ENCODE assay signal across 8 cellular contexts in genomic region chr1:150365945-150366344, GRCh38. TPM values are rescaled to one million over a fixed set of nuclear protein-coding genes. Genes with fewer than 3 reads are reported as not detected.
DNase-seq lines count a peak whose midpoint lies in the region; ATAC-seq, FAIRE-seq and TF ChIP-seq lines count a peak whose summit lies in the region.

No MANE protein-coding gene starts in this region.

- H3K4me1 ChIP-seq in DND-41 (ENCODE audit: insufficient read depth, low read length) (peaks cover 39% of the 10 kb centered on the region), GM12878 (ENCODE audit: control insufficient read depth, insufficient read depth, low read length) (peaks cover 5% of the 10 kb centered on the region)

- H3K9ac ChIP-seq in DND-41 (ENCODE audit: low read depth, low read length) (peak overlapping the region; percentile 87), GM12878 (ENCODE audit: control insufficient read depth, insufficient read depth, low read length) (peak overlapping the region; percentile 93)

- H4K20me1 ChIP-seq in DND-41 (ENCODE audit: insufficient read depth, low read length), result peaks cover 11% of the 10 kb centered on the region; the same call in 1 of the 2 replicates
- H4K20me1 ChIP-seq in GM12878 (ENCODE audit: control insufficient read depth, insufficient read depth), result no peaks in the 10 kb centered on the region

- in situ Hi-C loops in GM12878 (cut with MboI), result no loop called here

- FAIRE-seq in GM12878 (lab: Jason Lieb, UNC), result no peak

- POLR2A ChIA-PET in GM12878 (lab: Charles Lee), result interaction anchor here (0.5 to 1.7 kb wide), 4 partner anchors 16 to 247 kb away, joined by 3 to 4 read pairs (median 4); partner anchors contain the start of gene FALEC

- BruUV-seq in GM12878 (replicated peaks; lab: Mats Ljungman, UMichigan), result no TSS peak

- RAD21 ChIA-PET in GM12878 (lab: Charles Lee; ENCODE audit: unreplicated experiment), result no interaction called here

- peak overlapping the region; percentile 96 for H3K4me3 Mint-ChIP-seq in memory B cell

- H3K27ac Mint-ChIP-seq in memory B cell, result peak overlapping the region; percentile 98

- ATAC-seq in DND-41 (ENCODE audit: insufficient read depth, low read depth), result no peak
- ATAC-seq in GM12878, result no peak
- ATAC-seq in memory B cell (ENCODE audit: low read depth), result no peak
- no peak for ATAC-seq in GM19397 (IDR thresholded peaks at IDR 0.05; ENCODE audit: unreplicated experiment)
- no peak for ATAC-seq in GM18519 (IDR thresholded peaks at IDR 0.05; ENCODE audit: low FRiP score, unreplicated experiment)

- H3K4me1 Mint-ChIP-seq in memory B cell, result peaks cover 20% of the 10 kb centered on the region

- H3K9me3 Mint-ChIP-seq in memory B cell, result no peaks in the 10 kb centered on the region

- H3K4me2 ChIP-seq in DND-41 (ENCODE audit: insufficient read depth, low read length), result peak overlapping the region; percentile 70
- H3K4me2 ChIP-seq in GM12878 (ENCODE audit: control insufficient read depth, insufficient read depth), result peak overlapping the region; percentile 67

- H3K9me3 ChIP-seq in DND-41 (ENCODE audit: insufficient read depth, low read length, severe bottlenecking), result no peaks in the 10 kb centered on the region
- no peaks in the 10 kb centered on the region for H3K9me3 ChIP-seq in GM12878 (replicated peaks; ENCODE audit: control insufficient read depth, insufficient read depth, low read length)

- peaks cover 8% of the 10 kb centered on the region for H3K36me3 Mint-ChIP-seq in memory B cell

- DNase-seq in DND-41, result peak; percentile 24
- DNase-seq in LNCaP clone FGC (ENCODE audit: low read depth), result no peak
- DNase-seq in GM12878 (ENCODE audit: low read depth, low spot score), result no peak
- no peak for DNase-seq in memory B cell (ENCODE audit: low spot score in 2 of 2)
- no peak for DNase-seq in NCI-H187 (lab: John Stamatoyannopoulos, UW)
- DNase-seq in NCI-H128 (lab: John Stamatoyannopoulos, UW; ENCODE audit: unreplicated experiment), result no peak

- H3K36me3 ChIP-seq in DND-41 (ENCODE audit: insufficient read depth, low read length), result no peaks in the 10 kb centered on the region; the same call in 1 of the 2 replicates
- no peaks in the 10 kb centered on the region for H3K36me3 ChIP-seq in GM12878 (ENCODE audit: control insufficient read depth in 2 of 2, insufficient read depth in 2 of 2, low read length in 1 of 2)

- H3K27ac ChIP-seq in DND-41 (ENCODE audit: low read length) (peak overlapping the region; percentile 88), GM12878 (ENCODE audit: control insufficient read depth, insufficient read depth) (peak overlapping the region; percentile 94)

- WGBS in GM12878 (ENCODE audit: insufficient coverage, insufficient replicate concordance, low lambda C conversion rate, missing lambda C conversion rate), result 0% methylated on average over 4 of the region's 4 CpGs

- no peak for TF ChIP-seq RAD21 in GM12878 (IDR thresholded peaks at IDR 0.05; ENCODE audit: insufficient read depth, low read depth, low read length)

- no peaks in the 10 kb centered on the region for H3K27me3 ChIP-seq in DND-41 (ENCODE audit: insufficient read depth, low read length, poor library complexity)
- no peaks in the 10 kb centered on the region for H3K27me3 ChIP-seq in GM12878 (replicated peaks in 1 of 2; ENCODE audit: control insufficient read depth in 2 of 2, insufficient read depth in 2 of 2, low read length in 1 of 2)

- H3K79me2 ChIP-seq in DND-41 (ENCODE audit: insufficient read depth, low read length) (peaks cover 70% of the 10 kb centered on the region), GM12878 (ENCODE audit: control insufficient read depth, insufficient read depth, low read length) (peaks cover 64% of the 10 kb centered on the region)

- peak overlapping the region; percentile 53 to 65 for H3K4me3 ChIP-seq in DND-41 (ENCODE audit: low read depth in 1 of 2, low read length in 2 of 2)
- peak overlapping the region; percentile 88 for H3K4me3 ChIP-seq in LNCaP clone FGC (ENCODE audit: low read depth, low read length)
- H3K4me3 ChIP-seq in GM12878, result peak overlapping the region; percentile 69

- TF ChIP-seq EP300 in GM12878 (IDR thresholded peaks at IDR 0.05; ENCODE audit: borderline replicate concordance in 1 of 2, control insufficient read depth in 1 of 2, low read depth in 2 of 2, low read length in 2 of 2), result no peak

- no peak for TF ChIP-seq POLR2A in GM12878 (IDR thresholded peaks at IDR 0.05; ENCODE audit: low read depth, low read length)

- CTCF ChIA-PET in GM12878 (lab: Yijun Ruan, JAX), result no interaction called here

- intact Hi-C loops in GM12878 (cut with micrococcal nuclease; ENCODE audit: unreplicated experiment), result loop anchor here (10.0 kb wide), 1 partner anchor 131 kb away; the partner anchor contains the start of gene ANP32E

- no peaks in the 10 kb centered on the region for H3K27me3 Mint-ChIP-seq in memory B cell

- TF ChIP-seq CTCF in DND-41 (IDR thresholded peaks at IDR 0.05; ENCODE audit: borderline replicate concordance, extremely low read depth, low read length, poor library complexity, severe bottlenecking) (no peak), LNCaP clone FGC (IDR thresholded peaks at IDR 0.05; ENCODE audit: control insufficient read depth, extremely low read depth, insufficient read depth) (no peak), GM12878 (IDR thresholded peaks at IDR 0.05 in 2 of 3, conservative IDR thresholded peaks at IDR 0.05 in 1 of 3; ENCODE audit: control insufficient read depth in 2 of 3, extremely low read depth in 1 of 3, insufficient read depth in 1 of 3, low read depth in 3 of 3, low read length in 3 of 3) (no peak)

- SMC1A ChIA-PET in GM12878 (lab: Charles Lee; ENCODE audit: uncharacterized antibody, unreplicated experiment), result no interaction called here

- H2AFZ ChIP-seq in DND-41 (ENCODE audit: low read depth, low read length) (peak overlapping the region; percentile 82), GM12878 (ENCODE audit: control insufficient read depth, low read depth, low read length) (0 out of 2 replicates have a peak overlapping the region, but pooled peaks have one; percentile 9)

TF ChIP-seq in GM12878, 131 proteins besides CTCF, POLR2A, EP300 and RAD21 (continues in another document):
- TF ChIP-seq MXI1 (IDR thresholded peaks at IDR 0.05; ENCODE audit: low read depth, low read length) (0 out of 2 replicates have a peak, but pooled peaks have one; percentile 21), SKIL (IDR thresholded peaks at IDR 0.05; ENCODE audit: low read depth, poor library complexity, severe bottlenecking) (peak; percentile 17), ZNF274 (IDR thresholded peaks at IDR 0.05; ENCODE audit: insufficient read depth, insufficient read length) (no peak)

RNA-seq across cellular contexts. Expression of gene RPRD2, which starts 2.0 kb away (rescaled TPM):
- 50.4 and 51.3 TPM in 2 replicates for total RNA-seq in GM12878 (2013; cell fraction: nucleolus; rRNA removed)
- 7.9 and 8.7 TPM in 2 replicates for total RNA-seq in GM12878 (2014; rRNA removed)
- 9.2 and 9.4 TPM in 2 replicates for total RNA-seq in GM12878 (2014; rRNA removed; fragmentation: Illumina TruSeq; extraction: Trizol)
- total RNA-seq in GM12878 (2021), result 24.5 and 24.8 TPM in 2 replicates
- polyA plus RNA-seq in GM12878 (2011; ENCODE audit: low read depth), result 7.8 TPM
- 6.5 and 16.1 TPM in 2 replicates for polyA plus RNA-seq in GM12878 (2011; rRNA removed)
- polyA plus RNA-seq in GM12878 (2011; cell fraction: cytosol; rRNA removed), result 10.1 and 13.1 TPM in 2 replicates
- polyA plus RNA-seq in GM12878 (2011; cell fraction: nucleus; rRNA removed), result 14.2 and 15.4 TPM in 2 replicates
- polyA plus RNA-seq in GM12878 (2012), result 11.6 and 11.9 TPM in 2 replicates
- polyA plus RNA-seq in GM12878 (2014; fragmentation: Illumina TruSeq; extraction: Trizol), result 22.7 and 23.0 TPM in 2 replicates
- polyA plus RNA-seq in GM12878 (2014; fragmentation: Nextera tagmentation; extraction: Ambion mirVana), result 1 to 10 TPM; 1.9 to 4.0 TPM
- 10.4 and 12.6 TPM in 2 replicates for polyA plus RNA-seq in GM12878 (2014; rRNA removed)
- 10 to 100 TPM; 21.6 to 24.2 TPM for polyA plus RNA-seq in GM12878 (2016; fragmentation: Nextera tagmentation; extraction: Ambion mirVana)
- 13.8 and 14.6 TPM in 2 replicates for polyA minus RNA-seq in GM12878 (2011; rRNA and poly(A)+ RNA removed)
- polyA minus RNA-seq in GM12878 (2011; cell fraction: cytosol; rRNA and poly(A)+ RNA removed), result 9.9 and 10.8 TPM in 2 replicates
- 15.5 and 24.6 TPM in 2 replicates for polyA minus RNA-seq in GM12878 (2011; cell fraction: nucleus; rRNA and poly(A)+ RNA removed)

RNA-seq across cellular contexts. Expression of gene PRPF3, which starts 44.6 kb away (rescaled TPM):
- 193 and 213 TPM in 2 replicates for total RNA-seq in GM12878 (2013; cell fraction: nucleolus; rRNA removed)
- total RNA-seq in GM12878 (2014; rRNA removed) (48.7 and 52.8 TPM in 2 replicates), GM12878 (2014; rRNA removed; fragmentation: Illumina TruSeq; extraction: Trizol) (62.7 and 64.4 TPM in 2 replicates), GM12878 (2021) (43.2 and 46.2 TPM in 2 replicates)
- 39.7 TPM for polyA plus RNA-seq in GM12878 (2011; ENCODE audit: low read depth)
- polyA plus RNA-seq in GM12878 (2011; rRNA removed) (45.2 and 49.6 TPM in 2 replicates), GM12878 (2014; fragmentation: Illumina TruSeq; extraction: Trizol) (67.5 and 78.4 TPM in 2 replicates), GM12878 (2014; fragmentation: Nextera tagmentation; extraction: Ambion mirVana) (10 to 100 TPM; 18.3 to 48.7 TPM), GM12878 (2014; rRNA removed) (46.8 and 54.5 TPM in 2 replicates), GM12878 (2016; fragmentation: Nextera tagmentation; extraction: Ambion mirVana) (10 to 100 TPM; 46.0 to 46.9 TPM)
- 31.7 and 32.8 TPM in 2 replicates for polyA plus RNA-seq in GM12878 (2011; cell fraction: cytosol; rRNA removed)
- 81.3 and 93.7 TPM in 2 replicates for polyA plus RNA-seq in GM12878 (2011; cell fraction: nucleus; rRNA removed)
- polyA plus RNA-seq in GM12878 (2012), result 42.0 and 55.0 TPM in 2 replicates
- polyA minus RNA-seq in GM12878 (2011; rRNA and poly(A)+ RNA removed), result 36.2 and 43.5 TPM in 2 replicates
- polyA minus RNA-seq in GM12878 (2011; cell fraction: cytosol; rRNA and poly(A)+ RNA removed), result 10.4 and 16.2 TPM in 2 replicates
- polyA minus RNA-seq in GM12878 (2011; cell fraction: nucleus; rRNA and poly(A)+ RNA removed), result 29.0 and 37.8 TPM in 2 replicates
